ENCODE assay signal across 14 cellular contexts in the genomic region with DNA sequence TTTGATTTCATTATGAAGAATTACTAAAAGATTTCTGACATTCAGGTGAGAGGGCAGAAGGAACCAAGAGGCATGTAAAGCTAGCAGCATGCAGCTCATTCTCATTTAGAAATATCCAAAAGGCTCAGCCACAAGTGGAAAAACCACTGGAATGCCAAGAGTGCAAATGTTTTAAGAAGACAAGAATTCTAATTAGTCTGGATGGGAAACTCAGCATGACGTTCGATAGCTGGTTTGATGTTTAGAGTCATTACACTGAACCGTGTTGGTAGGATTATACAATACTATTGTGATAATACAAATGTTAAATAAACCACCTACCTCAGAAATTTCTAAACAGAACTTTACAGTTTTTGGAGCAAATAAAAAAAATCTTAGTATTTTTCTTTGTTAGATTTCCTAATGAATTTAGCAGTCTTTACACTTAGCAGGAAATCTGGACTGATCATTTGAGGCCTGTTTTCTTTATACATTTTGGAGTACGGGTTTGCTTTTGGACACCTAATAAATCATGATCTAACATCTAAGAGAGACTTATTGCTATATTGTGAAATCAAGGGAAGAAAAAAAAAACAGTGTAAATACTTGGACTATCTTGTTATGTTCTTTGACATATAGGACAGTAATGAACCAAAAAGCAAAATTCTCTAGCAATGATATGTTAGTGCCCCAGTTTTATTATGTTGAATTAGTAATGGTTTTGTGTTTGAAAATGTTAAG.
DNase-seq lines count a peak whose midpoint lies in the region; ATAC-seq, FAIRE-seq and TF ChIP-seq lines count a peak whose summit lies in the region.
"Had no signal": no experiment of that assay in that cellular context is flagged by ENCODE, and none has a peak within 500 bp of the region (broad histone marks: within the 10 kb centered on the region; RNA-seq: fewer than 3 reads in every experiment).

No MANE protein-coding gene starts in this region.

- H2AFZ ChIP-seq in astrocyte (ENCODE audit: low read depth, low read length) = no peak overlapping the region

- no peaks in the 10 kb centered on the region for H3K36me3 ChIP-seq in astrocyte (ENCODE audit: insufficient read depth, low read length)
- H3K36me3 ChIP-seq in subcutaneous abdominal adipose tissue (ENCODE audit: control insufficient read depth in 5 of 5, insufficient read depth in 5 of 5, low read length in 5 of 5) = no peaks in the 10 kb centered on the region

- no peak for TF ChIP-seq CTCF in astrocyte (IDR thresholded peaks at IDR 0.05; ENCODE audit: insufficient read depth, low read depth, low read length)

- H3K27ac ChIP-seq in astrocyte (ENCODE audit: low read depth, low read length) = peak overlapping the region; percentile 54
- peak overlapping the region; percentile 6 for H3K27ac ChIP-seq in subcutaneous abdominal adipose tissue (ENCODE audit: low read depth, low read length)

- ATAC-seq in GM21390 (IDR thresholded peaks at IDR 0.05; ENCODE audit: unreplicated experiment) = no peak

- no peaks in the 10 kb centered on the region for H3K79me2 ChIP-seq in astrocyte (ENCODE audit: insufficient read depth, low read length)

- no peaks in the 10 kb centered on the region for H3K4me1 ChIP-seq in astrocyte (ENCODE audit: insufficient read depth, low read length)
- peaks cover 0 to 12% (median 8%) of the 10 kb centered on the region in 5 donors for H3K4me1 ChIP-seq in subcutaneous abdominal adipose tissue (ENCODE audit: control insufficient read depth in 5 of 5, insufficient read depth in 5 of 5, low read length in 5 of 5)

- H3K9me3 ChIP-seq in astrocyte (ENCODE audit: insufficient read depth, low read depth, low read length) = no peaks in the 10 kb centered on the region
- H3K9me3 ChIP-seq in subcutaneous abdominal adipose tissue (ENCODE audit: control insufficient read depth in 5 of 5, low read length in 5 of 5) = no peaks in the 10 kb centered on the region

- H4K20me1 ChIP-seq in astrocyte (ENCODE audit: insufficient read depth, low read length) = no peaks in the 10 kb centered on the region

- peak; percentile 89 for FAIRE-seq in astrocyte (lab: Jason Lieb, UNC)

- no peaks in the 10 kb centered on the region for H3K27me3 Mint-ChIP-seq in astrocyte (ENCODE audit: low read depth, unreplicated experiment)

- H3K9ac ChIP-seq in astrocyte (ENCODE audit: low read length) (peak overlapping the region; percentile 1), subcutaneous abdominal adipose tissue (ENCODE audit: low read length in 5 of 5) (no peak overlapping the region)

- no peaks in the 10 kb centered on the region for H3K27me3 ChIP-seq in astrocyte (ENCODE audit: insufficient read depth, low read length)
- H3K27me3 ChIP-seq in subcutaneous abdominal adipose tissue (ENCODE audit: control insufficient read depth in 5 of 5, insufficient read depth in 4 of 5, low read length in 5 of 5) = no peaks in the 10 kb centered on the region

- H3K4me1 Mint-ChIP-seq in astrocyte (ENCODE audit: low read depth, unreplicated experiment) = peaks cover 18% of the 10 kb centered on the region

- H3K4me3 ChIP-seq in astrocyte (ENCODE audit: insufficient read depth, low read depth, low read length) (no peak overlapping the region), subcutaneous abdominal adipose tissue (ENCODE audit: low read depth in 1 of 5, low read length in 5 of 5) (no peak overlapping the region)

- H3K36me3 Mint-ChIP-seq in astrocyte (ENCODE audit: low read depth, unreplicated experiment) = peaks cover 3% of the 10 kb centered on the region

- H3K9me3 Mint-ChIP-seq in astrocyte (ENCODE audit: unreplicated experiment) = peaks cover 3% of the 10 kb centered on the region

- H3K27ac Mint-ChIP-seq in astrocyte (ENCODE audit: unreplicated experiment) = peak overlapping the region; percentile 93

- peak; percentile 35 for DNase-seq in NCI-H2107 treated with DMSO at 0.1 percent for 48 hours (lab: John Stamatoyannopoulos, UW; ENCODE audit: unreplicated experiment)
- no peak for DNase-seq in NCI-H2107 (lab: John Stamatoyannopoulos, UW)
- DNase-seq in astrocyte (ENCODE audit: low read depth) = peak; percentile 98
- DNase-seq in iris pigment epithelial cell (ENCODE audit: low read depth) = peak; percentile 55
- DNase-seq in NCI-H2171 treated with DMSO at 0.1 percent for 48 hours (lab: John Stamatoyannopoulos, UW) = no peak
- DNase-seq in NCI-H1105 (lab: John Stamatoyannopoulos, UW) = no peak
- DNase-seq: 8988T; activated CD4-positive, alpha-beta T cell treated with anti-CD3 and anti-CD28 coated beads, Interleukin-2, amount 50 U/mL, for 1 hour; activated effector memory CD4-positive, alpha-beta T cell treated with Interleukin-2 at 50 U/mL for 16 hours; DND-41; NCI-H1417 treated with DMSO at 0.1 percent for 48 hours; NCI-H82 had no signal

- peak overlapping the region; percentile 4 for H3K4me2 ChIP-seq in astrocyte (ENCODE audit: low read length)

- no peak overlapping the region for H3K4me3 Mint-ChIP-seq in astrocyte (ENCODE audit: unreplicated experiment)

Comparison
In these comparisons a context has a peak if more than half of its experiments do, and no peak if none do; other contexts are left out.
1. DNase-seq: peak in NCI-H2107 treated with DMSO at 0.1 percent for 48 hours (single experiment), astrocyte (single experiment) and iris pigment epithelial cell (single experiment); none in NCI-H2107 (single experiment), NCI-H2171 treated with DMSO at 0.1 percent for 48 hours (single experiment) and NCI-H1105 (single experiment).